ENCODE assay signal across 2 cellular contexts in the genomic region with DNA sequence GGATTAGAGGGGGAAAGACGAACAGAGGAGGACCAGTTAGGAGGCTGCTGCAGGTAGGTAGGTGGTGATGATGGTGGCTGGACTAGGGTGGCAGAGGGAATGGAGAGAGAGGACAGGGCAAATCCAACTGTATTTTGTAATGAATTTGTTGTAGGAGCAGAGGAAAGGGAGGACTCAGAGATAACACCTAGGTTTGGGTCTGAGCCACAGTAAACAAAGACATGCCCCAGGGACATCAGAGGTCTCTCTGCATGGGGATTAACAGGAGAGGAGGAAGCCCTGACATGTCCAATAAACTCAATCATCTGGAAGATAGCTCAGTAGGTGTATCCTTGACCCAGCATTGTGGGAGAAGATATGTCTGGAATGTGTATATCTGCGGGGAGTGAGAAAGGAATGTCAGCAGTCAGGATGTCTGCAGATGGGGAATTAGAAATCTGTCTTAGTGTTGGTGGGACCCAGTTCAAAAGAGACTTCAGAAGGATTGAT.
TF ChIP-seq lines count a peak whose summit lies in the region.

No MANE protein-coding gene starts in this region.

TF ChIP-seq in GM23338, 12 proteins besides CTCF, POLR2A, EP300 and RAD21 (continues in another document):
- TF ChIP-seq, protein P1, sequence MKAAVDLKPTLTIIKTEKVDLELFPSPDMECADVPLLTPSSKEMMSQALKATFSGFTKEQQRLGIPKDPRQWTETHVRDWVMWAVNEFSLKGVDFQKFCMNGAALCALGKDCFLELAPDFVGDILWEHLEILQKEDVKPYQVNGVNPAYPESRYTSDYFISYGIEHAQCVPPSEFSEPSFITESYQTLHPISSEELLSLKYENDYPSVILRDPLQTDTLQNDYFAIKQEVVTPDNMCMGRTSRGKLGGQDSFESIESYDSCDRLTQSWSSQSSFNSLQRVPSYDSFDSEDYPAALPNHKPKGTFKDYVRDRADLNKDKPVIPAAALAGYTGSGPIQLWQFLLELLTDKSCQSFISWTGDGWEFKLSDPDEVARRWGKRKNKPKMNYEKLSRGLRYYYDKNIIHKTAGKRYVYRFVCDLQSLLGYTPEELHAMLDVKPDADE (IDR thresholded peaks at IDR 0.05): no peak
- no peak for TF ChIP-seq POLR2AphosphoS5 (IDR thresholded peaks at IDR 0.05; ENCODE audit: low read depth)
- TF ChIP-seq, protein P2, sequence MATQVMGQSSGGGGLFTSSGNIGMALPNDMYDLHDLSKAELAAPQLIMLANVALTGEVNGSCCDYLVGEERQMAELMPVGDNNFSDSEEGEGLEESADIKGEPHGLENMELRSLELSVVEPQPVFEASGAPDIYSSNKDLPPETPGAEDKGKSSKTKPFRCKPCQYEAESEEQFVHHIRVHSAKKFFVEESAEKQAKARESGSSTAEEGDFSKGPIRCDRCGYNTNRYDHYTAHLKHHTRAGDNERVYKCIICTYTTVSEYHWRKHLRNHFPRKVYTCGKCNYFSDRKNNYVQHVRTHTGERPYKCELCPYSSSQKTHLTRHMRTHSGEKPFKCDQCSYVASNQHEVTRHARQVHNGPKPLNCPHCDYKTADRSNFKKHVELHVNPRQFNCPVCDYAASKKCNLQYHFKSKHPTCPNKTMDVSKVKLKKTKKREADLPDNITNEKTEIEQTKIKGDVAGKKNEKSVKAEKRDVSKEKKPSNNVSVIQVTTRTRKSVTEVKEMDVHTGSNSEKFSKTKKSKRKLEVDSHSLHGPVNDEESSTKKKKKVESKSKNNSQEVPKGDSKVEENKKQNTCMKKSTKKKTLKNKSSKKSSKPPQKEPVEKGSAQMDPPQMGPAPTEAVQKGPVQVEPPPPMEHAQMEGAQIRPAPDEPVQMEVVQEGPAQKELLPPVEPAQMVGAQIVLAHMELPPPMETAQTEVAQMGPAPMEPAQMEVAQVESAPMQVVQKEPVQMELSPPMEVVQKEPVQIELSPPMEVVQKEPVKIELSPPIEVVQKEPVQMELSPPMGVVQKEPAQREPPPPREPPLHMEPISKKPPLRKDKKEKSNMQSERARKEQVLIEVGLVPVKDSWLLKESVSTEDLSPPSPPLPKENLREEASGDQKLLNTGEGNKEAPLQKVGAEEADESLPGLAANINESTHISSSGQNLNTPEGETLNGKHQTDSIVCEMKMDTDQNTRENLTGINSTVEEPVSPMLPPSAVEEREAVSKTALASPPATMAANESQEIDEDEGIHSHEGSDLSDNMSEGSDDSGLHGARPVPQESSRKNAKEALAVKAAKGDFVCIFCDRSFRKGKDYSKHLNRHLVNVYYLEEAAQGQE (IDR thresholded peaks at IDR 0.05; ENCODE audit: unreplicated experiment): no peak
- TF ChIP-seq, protein P3, sequence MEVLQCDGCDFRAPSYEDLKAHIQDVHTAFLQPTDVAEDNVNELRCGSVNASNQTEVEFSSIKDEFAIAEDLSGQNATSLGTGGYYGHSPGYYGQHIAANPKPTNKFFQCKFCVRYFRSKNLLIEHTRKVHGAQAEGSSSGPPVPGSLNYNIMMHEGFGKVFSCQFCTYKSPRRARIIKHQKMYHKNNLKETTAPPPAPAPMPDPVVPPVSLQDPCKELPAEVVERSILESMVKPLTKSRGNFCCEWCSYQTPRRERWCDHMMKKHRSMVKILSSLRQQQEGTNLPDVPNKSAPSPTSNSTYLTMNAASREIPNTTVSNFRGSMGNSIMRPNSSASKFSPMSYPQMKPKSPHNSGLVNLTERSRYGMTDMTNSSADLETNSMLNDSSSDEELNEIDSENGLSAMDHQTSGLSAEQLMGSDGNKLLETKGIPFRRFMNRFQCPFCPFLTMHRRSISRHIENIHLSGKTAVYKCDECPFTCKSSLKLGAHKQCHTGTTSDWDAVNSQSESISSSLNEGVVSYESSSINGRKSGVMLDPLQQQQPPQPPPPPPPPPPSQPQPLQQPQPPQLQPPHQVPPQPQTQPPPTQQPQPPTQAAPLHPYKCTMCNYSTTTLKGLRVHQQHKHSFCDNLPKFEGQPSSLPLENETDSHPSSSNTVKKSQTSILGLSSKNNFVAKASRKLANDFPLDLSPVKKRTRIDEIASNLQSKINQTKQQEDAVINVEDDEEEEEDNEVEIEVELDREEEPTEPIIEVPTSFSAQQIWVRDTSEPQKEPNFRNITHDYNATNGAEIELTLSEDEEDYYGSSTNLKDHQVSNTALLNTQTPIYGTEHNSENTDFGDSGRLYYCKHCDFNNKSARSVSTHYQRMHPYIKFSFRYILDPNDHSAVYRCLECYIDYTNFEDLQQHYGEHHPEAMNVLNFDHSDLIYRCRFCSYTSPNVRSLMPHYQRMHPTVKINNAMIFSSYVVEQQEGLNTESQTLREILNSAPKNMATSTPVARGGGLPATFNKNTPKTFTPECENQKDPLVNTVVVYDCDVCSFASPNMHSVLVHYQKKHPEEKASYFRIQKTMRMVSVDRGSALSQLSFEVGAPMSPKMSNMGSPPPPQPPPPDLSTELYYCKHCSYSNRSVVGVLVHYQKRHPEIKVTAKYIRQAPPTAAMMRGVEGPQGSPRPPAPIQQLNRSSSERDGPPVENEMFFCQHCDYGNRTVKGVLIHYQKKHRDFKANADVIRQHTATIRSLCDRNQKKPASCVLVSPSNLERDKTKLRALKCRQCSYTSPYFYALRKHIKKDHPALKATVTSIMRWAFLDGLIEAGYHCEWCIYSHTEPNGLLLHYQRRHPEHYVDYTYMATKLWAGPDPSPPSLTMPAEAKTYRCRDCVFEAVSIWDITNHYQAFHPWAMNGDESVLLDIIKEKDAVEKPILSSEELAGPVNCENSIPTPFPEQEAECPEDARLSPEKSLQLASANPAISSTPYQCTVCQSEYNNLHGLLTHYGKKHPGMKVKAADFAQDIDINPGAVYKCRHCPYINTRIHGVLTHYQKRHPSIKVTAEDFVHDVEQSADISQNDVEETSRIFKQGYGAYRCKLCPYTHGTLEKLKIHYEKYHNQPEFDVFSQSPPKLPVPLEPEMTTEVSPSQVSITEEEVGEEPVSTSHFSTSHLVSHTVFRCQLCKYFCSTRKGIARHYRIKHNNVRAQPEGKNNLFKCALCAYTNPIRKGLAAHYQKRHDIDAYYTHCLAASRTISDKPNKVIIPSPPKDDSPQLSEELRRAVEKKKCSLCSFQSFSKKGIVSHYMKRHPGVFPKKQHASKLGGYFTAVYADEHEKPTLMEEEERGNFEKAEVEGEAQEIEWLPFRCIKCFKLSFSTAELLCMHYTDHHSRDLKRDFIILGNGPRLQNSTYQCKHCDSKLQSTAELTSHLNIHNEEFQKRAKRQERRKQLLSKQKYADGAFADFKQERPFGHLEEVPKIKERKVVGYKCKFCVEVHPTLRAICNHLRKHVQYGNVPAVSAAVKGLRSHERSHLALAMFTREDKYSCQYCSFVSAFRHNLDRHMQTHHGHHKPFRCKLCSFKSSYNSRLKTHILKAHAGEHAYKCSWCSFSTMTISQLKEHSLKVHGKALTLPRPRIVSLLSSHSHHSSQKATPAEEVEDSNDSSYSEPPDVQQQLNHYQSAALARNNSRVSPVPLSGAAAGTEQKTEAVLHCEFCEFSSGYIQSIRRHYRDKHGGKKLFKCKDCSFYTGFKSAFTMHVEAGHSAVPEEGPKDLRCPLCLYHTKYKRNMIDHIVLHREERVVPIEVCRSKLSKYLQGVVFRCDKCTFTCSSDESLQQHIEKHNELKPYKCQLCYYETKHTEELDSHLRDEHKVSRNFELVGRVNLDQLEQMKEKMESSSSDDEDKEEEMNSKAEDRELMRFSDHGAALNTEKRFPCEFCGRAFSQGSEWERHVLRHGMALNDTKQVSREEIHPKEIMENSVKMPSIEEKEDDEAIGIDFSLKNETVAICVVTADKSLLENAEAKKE (CRISPR knock-in tag; IDR thresholded peaks at IDR 0.05): no peak
- no peak for TF ChIP-seq NANOG (IDR thresholded peaks at IDR 0.05; ENCODE audit: borderline replicate concordance)
- TF ChIP-seq EZH2phosphoT487 (IDR thresholded peaks at IDR 0.05; ENCODE audit: unreplicated experiment): no peak
- no peak for TF ChIP-seq ZNF331 (CRISPR knock-in tag; IDR thresholded peaks at IDR 0.05; ENCODE audit: low read depth)
- no peak for TF ChIP-seq CREB1 (CRISPR knock-in tag; IDR thresholded peaks at IDR 0.05; ENCODE audit: low read depth)
- TF ChIP-seq ZNF114 (CRISPR knock-in tag; IDR thresholded peaks at IDR 0.05): no peak

TF ChIP-seq in H1, 55 proteins besides CTCF, POLR2A, EP300 and RAD21:
- TF ChIP-seq SP4 (IDR thresholded peaks at IDR 0.05; ENCODE audit: low read length): no peak
- TF ChIP-seq KDM4A (IDR thresholded peaks at IDR 0.05; ENCODE audit: low read depth, low read length, severe bottlenecking): no peak
- TF ChIP-seq NRF1 (IDR thresholded peaks at IDR 0.05; ENCODE audit: low read depth, low read length): no peak
- TF ChIP-seq SIX5 (IDR thresholded peaks at IDR 0.05; ENCODE audit: low read depth, low read length): no peak
- TF ChIP-seq TEAD4 (IDR thresholded peaks at IDR 0.05; ENCODE audit: low read depth, low read length): peak; percentile 86; the same call in 1 of the 2 replicates
